Comparison of ENCODE assay signal across 8 cellular contexts in genomic region chr5:140302786-140303639, GRCh38. TPM values are rescaled to one million over a fixed set of nuclear protein-coding genes. Genes with fewer than 3 reads are reported as not detected.
A peak's percentile ranks its signal among the peaks of the same experiment; 100 is the strongest.
DNase-seq lines count a peak whose midpoint lies in the region; ATAC-seq, FAIRE-seq and TF ChIP-seq lines count a peak whose summit lies in the region.

Gene PFDN1 (minus strand): TSS chr5:140303101. CDS start chr5:140303073, 28 bp downstream.

- TF ChIP-seq CTCF in GM13977 (IDR thresholded peaks at IDR 0.05; ENCODE audit: extremely low read depth, insufficient read depth, missing control alignments) (no peak), right atrium auricular region (IDR thresholded peaks at IDR 0.05) (no peak), psoas muscle (IDR thresholded peaks at IDR 0.05) (no peak)

- ATAC-seq in HG02884 (IDR thresholded peaks at IDR 0.05; ENCODE audit: unreplicated experiment) (peak; percentile 94), psoas muscle (peak; percentile 99)

- peak within 1 kb of the TSS; percentile 85 for H3K27ac ChIP-seq in angular gyrus (ENCODE audit: low read depth, low read length)
- peak within 1 kb of the TSS; percentile 87 to 93 for H3K27ac ChIP-seq in right atrium auricular region
- peak within 1 kb of the TSS; percentile 96 for H3K27ac ChIP-seq in psoas muscle

- intact Hi-C loops in psoas muscle (cut with DNase I), result loop anchor here in 1 of 2 donors (5.0 kb wide), 1 partner anchor 34 kb away; no protein-coding TSS in a partner anchor

- FAIRE-seq in urothelium cell line (lab: Jason Lieb, UNC), result no peak

- H3K4me1 ChIP-seq in right atrium auricular region (peaks cover 0 to 33% of the 10 kb centered on the region in 2 donors), psoas muscle (peaks cover 33% of the 10 kb centered on the region)

- H3K9me3 ChIP-seq in right atrium auricular region (no peaks in the 10 kb centered on the region), psoas muscle (no peaks in the 10 kb centered on the region)

- 1% methylated on average over 30 of the region's 30 CpGs for WGBS in psoas muscle, 3 donors

- DNase-seq in GM13977 (ENCODE audit: low spot score), result peak; percentile 91
- DNase-seq in NCI-H187 (lab: John Stamatoyannopoulos, UW), result peak; percentile 57 to 84
- peak; percentile 76 to 95 (median 86) for DNase-seq in T-helper 2 cell
- peak; percentile 97 for DNase-seq in right atrium auricular region (ENCODE audit: low spot score)
- peak; percentile 95 to 96 for DNase-seq in psoas muscle
- DNase-seq in urothelium cell line (ENCODE audit: low spot score), result peak; percentile 92

- in situ Hi-C loops in GM13977 (cut with MboI; ENCODE audit: low pct_unique_long_range_greater_than_20kb, low sequenced_read_pairs, unreplicated experiment), result no loop called here

- no peaks in the 10 kb centered on the region for H3K27me3 ChIP-seq in right atrium auricular region
- H3K27me3 ChIP-seq in psoas muscle (ENCODE audit: insufficient read depth in 3 of 3, low read length in 2 of 3), result no peaks in the 10 kb centered on the region

- H3K36me3 ChIP-seq in right atrium auricular region (peaks cover 9% of the 10 kb centered on the region), psoas muscle (ENCODE audit: insufficient read depth in 1 of 2, low read depth in 1 of 2) (peaks cover 0 to 22% of the 10 kb centered on the region in 2 donors)

- H3K4me3 ChIP-seq in right atrium auricular region, result peak within 1 kb of the TSS; percentile 82 to 87
- peak within 1 kb of the TSS; percentile 92 for H3K4me3 ChIP-seq in psoas muscle

RNA-seq across cellular contexts. Expression of gene PFDN1, which starts in this region (rescaled TPM):
- total RNA-seq in right atrium auricular region (100 to 1,000 TPM in 1 of 2 donors, 10 to 100 TPM in 1; 80.4 to 123 TPM), psoas muscle (10 to 100 TPM; 35.9 to 55.0 (median 42.3) TPM)
- 100 to 1,000 TPM in 1 of 3 donors, 10 to 100 TPM in 2; 84.2 to 115 (median 90.6) TPM for polyA plus RNA-seq in psoas muscle

Comparison
In these comparisons a context has a peak if more than half of its experiments do, and no peak if none do; other contexts are left out.
1. Peak in every context shown above with its lines: DNase-seq, ATAC-seq, H3K4me3 ChIP-seq and H3K27ac ChIP-seq.